9 cellular contexts compared by ENCODE assay signal in genomic region chrX:136954930-136955329, GRCh38.
A peak's percentile ranks its signal among the peaks of the same experiment; 100 is the strongest.
DNase-seq lines count a peak whose midpoint lies in the region; ATAC-seq and TF ChIP-seq lines count a peak whose summit lies in the region.
"Had no signal": no experiment of that assay in that cellular context is flagged by ENCODE, and none has a peak within 500 bp of the region (broad histone marks: within the 10 kb centered on the region; RNA-seq: fewer than 3 reads in every experiment).

No MANE protein-coding gene starts in this region.

- no peak overlapping the region for H3K23ac ChIP-seq in IMR-90 (ENCODE audit: low read depth, low read length)

- H3K9me3 ChIP-seq in IMR-90 (ENCODE audit: control insufficient read depth, insufficient read depth, low read length) (no peaks in the 10 kb centered on the region), Peyer's patch (no peaks in the 10 kb centered on the region)

- in situ Hi-C loops in IMR-90 (cut with MboI; ENCODE audit: low sequenced_read_pairs), result loop anchor here (10.0 kb wide), 1 partner anchor 240 kb away; no protein-coding TSS in a partner anchor

- H2BK15ac ChIP-seq in IMR-90 (ENCODE audit: low read depth, low read length), result no peak overlapping the region

- no peaks in the 10 kb centered on the region for H3K9me1 ChIP-seq in IMR-90 (ENCODE audit: insufficient read depth, low read length)

- no peaks in the 10 kb centered on the region for H3K79me1 ChIP-seq in IMR-90 (ENCODE audit: low read depth in 1 of 2, low read length in 2 of 2)

- no peak for TF ChIP-seq POLR2A in IMR-90 (IDR thresholded peaks at IDR 0.05; ENCODE audit: low read depth, low read length)
- TF ChIP-seq POLR2A in Peyer's patch (IDR thresholded peaks at IDR 0.05), result no peak

- peak; percentile 2 for DNase-seq in DMS153 (lab: John Stamatoyannopoulos, UW)
- peak; percentile 46 for DNase-seq in IMR-90
- DNase-seq in left colon, result no peak
- no peak for DNase-seq in epidermal melanocyte (ENCODE audit: insufficient read length, low spot score)
- no peak for DNase-seq in T-helper 2 cell treated with Interferon-gamma antibody and Interleukin-4, amounts not matched to agents 5 μg/mL and 100 μg/mL, for 36 hours (ENCODE audit: low spot score)
- no peak for DNase-seq in Peyer's patch
- no peak for DNase-seq in germinal center (ENCODE audit: low spot score)

- TF ChIP-seq RAD21 in IMR-90 (IDR thresholded peaks at IDR 0.05; ENCODE audit: low read length), result peak; percentile 51

- H3K56ac ChIP-seq in IMR-90 (ENCODE audit: extremely low read depth, insufficient read depth, low read length), result no peak overlapping the region

- H3K9me3 Mint-ChIP-seq in T-helper 2 cell treated with Interferon-gamma antibody and Interleukin-4, amounts not matched to agents 5 μg/mL and 100 μg/mL, for 36 hours, result no peaks in the 10 kb centered on the region
- H3K9me3 Mint-ChIP-seq: memory B cell had no signal

- H3K14ac ChIP-seq in IMR-90 (replicated peaks; ENCODE audit: low read depth, low read length), result no peak overlapping the region

- no peak overlapping the region for H2AK5ac ChIP-seq in IMR-90 (ENCODE audit: low read depth, low read length)

- H3K36me3 ChIP-seq in IMR-90 (ENCODE audit: control insufficient read depth, insufficient read depth, low read length) (no peaks in the 10 kb centered on the region), Peyer's patch (no peaks in the 10 kb centered on the region)

- H3K27ac ChIP-seq in IMR-90 (ENCODE audit: insufficient read depth, low read length) (no peak overlapping the region), VCaP (no peak overlapping the region), Peyer's patch (no peak overlapping the region)

- dilution Hi-C loops in IMR-90 (cut with HindIII; ENCODE audit: low sequenced_read_pairs, unreplicated experiment), result no loop called here

- no peak overlapping the region for H3K4ac ChIP-seq in IMR-90 (ENCODE audit: low read depth, low read length)

- no TSS peak for BruUV-seq in IMR-90 (replicated peaks; lab: Mats Ljungman, UMichigan)

- H3K4me3 ChIP-seq in IMR-90 (ENCODE audit: insufficient read depth, low read depth, low read length) (no peak overlapping the region), Peyer's patch (no peak overlapping the region)

- H2BK20ac ChIP-seq in IMR-90 (ENCODE audit: low read depth, low read length), result no peak overlapping the region

- no peak overlapping the region for H2AK9ac ChIP-seq in IMR-90 (replicated peaks; ENCODE audit: low read depth, low read length, poor library complexity)

- TF ChIP-seq CTCF in IMR-90 (conservative IDR thresholded peaks at IDR 0.05; ENCODE audit: low read depth, low read length), result peak; percentile 54
- peak; percentile 63 for TF ChIP-seq CTCF in VCaP (conservative IDR thresholded peaks at IDR 0.05)
- TF ChIP-seq CTCF in Peyer's patch (IDR thresholded peaks at IDR 0.05), result peak in 3 of 6 experiments; percentile 26 to 36 (median 34)

- POLR2A ChIA-PET in IMR-90 (lab: Charles Lee; ENCODE audit: unreplicated experiment), result no interaction called here

- no peak overlapping the region for H3K4me3 Mint-ChIP-seq in T-helper 2 cell treated with Interferon-gamma antibody and Interleukin-4, amounts not matched to agents 5 μg/mL and 100 μg/mL, for 36 hours
- H3K4me3 Mint-ChIP-seq: memory B cell had no signal

- H3K4me1 ChIP-seq in IMR-90 (ENCODE audit: control insufficient read depth, insufficient read depth, low read length) (no peaks in the 10 kb centered on the region), Peyer's patch (no peaks in the 10 kb centered on the region)

- H2BK120ac ChIP-seq in IMR-90 (ENCODE audit: low read depth, low read length), result no peak overlapping the region

- H3K27me3 ChIP-seq in IMR-90 (ENCODE audit: control insufficient read depth, insufficient read depth, low read length) (no peaks in the 10 kb centered on the region), Peyer's patch (no peaks in the 10 kb centered on the region)

- CTCF ChIA-PET in IMR-90 (lab: Yijun Ruan, JAX), result interaction anchor here (0.8 to 1.0 kb wide), 2 partner anchors 11 to 238 kb away, joined by 3 read pairs; no protein-coding TSS in a partner anchor

- H2AFZ ChIP-seq in IMR-90 (replicated peaks; ENCODE audit: low read length, poor library complexity), result no peak overlapping the region

- H4K20me1 ChIP-seq in IMR-90 (ENCODE audit: insufficient read depth, low read length), result no peaks in the 10 kb centered on the region

- intact Hi-C loops in IMR-90 (cut with micrococcal nuclease) (loop anchor here (1.0 to 5.0 kb wide), 3 partner anchors 97 to 1792 kb away; no protein-coding TSS in a partner anchor), left colon (cut with DNase I, micrococcal nuclease) (no loop called here)

- no peak overlapping the region for H4K5ac ChIP-seq in IMR-90 (ENCODE audit: low read depth, low read length)

- H3K36me3 Mint-ChIP-seq in T-helper 2 cell treated with Interferon-gamma antibody and Interleukin-4, amounts not matched to agents 5 μg/mL and 100 μg/mL, for 36 hours (ENCODE audit: low read depth), result no peaks in the 10 kb centered on the region

- H4K91ac ChIP-seq in IMR-90 (ENCODE audit: insufficient read depth, low read depth, low read length), result no peak overlapping the region

- H3K4me1 Mint-ChIP-seq in T-helper 2 cell treated with Interferon-gamma antibody and Interleukin-4, amounts not matched to agents 5 μg/mL and 100 μg/mL, for 36 hours (ENCODE audit: low read depth), result no peaks in the 10 kb centered on the region

- no peak overlapping the region for H4K8ac ChIP-seq in IMR-90 (ENCODE audit: low read depth in 2 of 2, low read length in 2 of 2)

- no peak overlapping the region for H3K4me2 ChIP-seq in IMR-90 (ENCODE audit: low read depth, low read length)

- H3K27ac Mint-ChIP-seq in T-helper 2 cell treated with Interferon-gamma antibody and Interleukin-4, amounts not matched to agents 5 μg/mL and 100 μg/mL, for 36 hours, result no peak overlapping the region
- H3K27ac Mint-ChIP-seq: memory B cell had no signal

- H3K27me3 Mint-ChIP-seq in T-helper 2 cell treated with Interferon-gamma antibody and Interleukin-4, amounts not matched to agents 5 μg/mL and 100 μg/mL, for 36 hours (ENCODE audit: low read depth), result no peaks in the 10 kb centered on the region
- H3K27me3 Mint-ChIP-seq: memory B cell had no signal

- no peak overlapping the region for H2BK5ac ChIP-seq in IMR-90 (ENCODE audit: low read depth, low read length, poor library complexity, severe bottlenecking)

- WGBS in IMR-90 (ENCODE audit: extremely low coverage in 2 of 2, insufficient read length in 1 of 2), 2 experiments, result no CpG with 5 or more reads among the region's 4 CpGs

- no peak overlapping the region for H3K18ac ChIP-seq in IMR-90 (ENCODE audit: low read depth, low read length)

- no peak overlapping the region for H3K9ac ChIP-seq in IMR-90 (ENCODE audit: low read depth, low read length)

- ATAC-seq in IMR-90 (ENCODE audit: low read depth) (peak; percentile 60; the same call in 1 of the 2 replicates), left colon (peak; percentile 58)

TF ChIP-seq in IMR-90, 13 proteins besides CTCF, POLR2A, EP300 and RAD21:
- TF ChIP-seq SMC3 (IDR thresholded peaks at IDR 0.05; ENCODE audit: low read depth, low read length) (peak; percentile 38; the same call in 1 of the 2 replicates), MAZ (IDR thresholded peaks at IDR 0.05; ENCODE audit: borderline replicate concordance, low read depth, low read length) (no peak)

Comparison
In these comparisons a context has a peak if more than half of its experiments do, and no peak if none do; other contexts are left out.
1. DNase-seq: peak in DMS153 (single experiment) and IMR-90 (single experiment); none in left colon (0 of 2), epidermal melanocyte (single experiment), T-helper 2 cell treated with Interferon-gamma antibody and Interleukin-4, amounts not matched to agents 5 μg/mL and 100 μg/mL, for 36 hours (single experiment), Peyer's patch (0 of 3) and germinal center (single experiment).